ENCODE assay signal across 9 cellular contexts in the genomic region with DNA sequence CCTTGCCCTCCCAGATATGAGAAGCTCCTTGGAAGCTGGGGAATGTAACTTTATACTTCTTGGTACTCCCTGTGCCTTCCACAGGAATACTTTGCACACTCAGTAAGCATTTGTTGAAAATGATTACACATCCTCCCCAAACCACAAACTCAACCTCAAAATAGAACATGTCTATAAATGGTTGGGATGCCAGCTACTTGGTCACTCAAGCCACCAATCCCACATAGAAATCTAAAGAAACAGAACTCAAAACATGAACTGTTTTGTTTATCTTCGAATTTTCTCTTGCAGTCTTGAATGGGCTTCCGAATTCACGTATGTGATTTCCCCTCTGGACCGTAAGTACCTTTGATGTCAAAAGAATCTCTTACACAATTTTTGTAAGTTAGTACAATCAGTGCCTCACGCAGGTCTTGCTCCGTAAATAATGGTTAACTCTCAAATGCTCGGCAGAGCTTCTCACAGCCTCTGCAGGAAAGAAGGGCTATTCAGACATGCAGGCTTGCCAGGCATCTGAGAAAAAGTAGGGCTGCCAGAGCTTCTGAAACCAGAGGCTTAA. TPM values are rescaled to one million over a fixed set of nuclear protein-coding genes. Genes with fewer than 3 reads are reported as not detected.
DNase-seq lines count a peak whose midpoint lies in the region; FAIRE-seq and TF ChIP-seq lines count a peak whose summit lies in the region.
"Had no signal": no experiment of that assay in that cellular context is flagged by ENCODE, and none has a peak within 500 bp of the region (broad histone marks: within the 10 kb centered on the region; RNA-seq: fewer than 3 reads in every experiment).

No MANE protein-coding gene starts in this region.

- TF ChIP-seq POLR2A in GM12892 (IDR thresholded peaks at IDR 0.05; ENCODE audit: low read depth, low read length) = no peak

- CTCF ChIA-PET in SK-N-SH (lab: Yijun Ruan, JAX) = interaction anchor here (1.5 kb wide), 1 partner anchor 107 kb away, joined by 3 read pairs; no protein-coding TSS in a partner anchor

- TF ChIP-seq EP300 in SK-N-SH (IDR thresholded peaks at IDR 0.05; ENCODE audit: borderline replicate concordance in 1 of 2, low read depth in 1 of 2, low read length in 1 of 2) = peak in 1 of 2 experiments; percentile 71; a peak in 1 of 4 replicates

- peak; percentile 93 for DNase-seq in H4 (ENCODE audit: low spot score)
- no peak for DNase-seq in SK-N-SH
- DNase-seq in foreskin fibroblast = peak; percentile 90 to 92
- DNase-seq in smooth muscle cell (lab: John Stamatoyannopoulos, UW; ENCODE audit: unreplicated experiment) = no peak
- no peak for DNase-seq in HuH-7.5 (ENCODE audit: low spot score)
- DNase-seq in stimulated activated CD4-positive, alpha-beta T cell treated with anti-CD3 and anti-CD28 coated beads, Interleukin-12 subunit alpha, Interleukin-12 subunit beta, amount 100 ng/mL, for 4 hours = no peak
- no peak for DNase-seq in GM12892 (ENCODE audit: insufficient read length)
- no peak for DNase-seq in globus pallidus (ENCODE audit: low spot score)
- DNase-seq: stimulated activated CD4-positive, alpha-beta T cell treated with anti-CD3 and anti-CD28 coated beads, Interleukin-4, amount 100 ng/mL, for 1 hour had no signal

- POLR2A ChIA-PET in SK-N-SH (lab: Yijun Ruan, JAX) = no interaction called here

- no peaks in the 10 kb centered on the region for H3K9me3 ChIP-seq in SK-N-SH
- no peaks in the 10 kb centered on the region for H3K9me3 ChIP-seq in smooth muscle cell (replicated peaks; ENCODE audit: low read depth)

- no peaks in the 10 kb centered on the region for H3K9me2 ChIP-seq in SK-N-SH

- no peak for FAIRE-seq in GM12892 (lab: Jason Lieb, UNC)

- H3K4me2 ChIP-seq in SK-N-SH = peak overlapping the region; percentile 67
- H3K4me2 ChIP-seq in smooth muscle cell = peak overlapping the region; percentile 80

- no peaks in the 10 kb centered on the region for H3K27me3 ChIP-seq in SK-N-SH (ENCODE audit: insufficient read depth)
- H3K27me3 ChIP-seq in smooth muscle cell (ENCODE audit: low read depth) = no peaks in the 10 kb centered on the region

- H4K20me1 ChIP-seq in SK-N-SH (ENCODE audit: insufficient read depth) (no peaks in the 10 kb centered on the region), smooth muscle cell (ENCODE audit: low read depth) (no peaks in the 10 kb centered on the region)

- H3K36me3 ChIP-seq in SK-N-SH (replicated peaks in 1 of 2; ENCODE audit: control insufficient read depth in 1 of 2, insufficient read depth in 2 of 2, low read length in 1 of 2) = peaks cover 0 to 5% of the 10 kb centered on the region in 2 experiments
- H3K36me3 ChIP-seq in smooth muscle cell (ENCODE audit: low read depth) = no peaks in the 10 kb centered on the region

- TF ChIP-seq RAD21 in SK-N-SH (IDR thresholded peaks at IDR 0.05; ENCODE audit: low read length) = no peak

- peak overlapping the region; percentile 72 to 88; a peak in 3 of 4 replicates for H3K27ac ChIP-seq in SK-N-SH (ENCODE audit: low read depth in 2 of 2, low read length in 1 of 2)
- peak overlapping the region; percentile 98 for H3K27ac ChIP-seq in smooth muscle cell (ENCODE audit: low read depth)

- TF ChIP-seq CTCF in SK-N-SH (IDR thresholded peaks at IDR 0.05) = no peak
- no peak for TF ChIP-seq CTCF in foreskin fibroblast (IDR thresholded peaks at IDR 0.05; ENCODE audit: low read depth, low read length)
- TF ChIP-seq CTCF in smooth muscle cell (IDR thresholded peaks at IDR 0.05; ENCODE audit: borderline replicate concordance, insufficient read depth, poor library complexity, severe bottlenecking) = no peak

- peaks cover 38% of the 10 kb centered on the region; the same call in 1 of the 2 replicates for H3K79me2 ChIP-seq in SK-N-SH (ENCODE audit: insufficient read depth)
- H3K79me2 ChIP-seq in smooth muscle cell (ENCODE audit: low read depth) = peaks cover 15% of the 10 kb centered on the region

- H3F3A ChIP-seq in SK-N-SH (replicated peaks; ENCODE audit: insufficient read depth) (peaks cover 31% of the 10 kb centered on the region), smooth muscle cell (ENCODE audit: low read depth) (peaks cover 20% of the 10 kb centered on the region)

- H3K9ac ChIP-seq in SK-N-SH (peak overlapping the region; percentile 46), smooth muscle cell (ENCODE audit: low read depth) (peak overlapping the region; percentile 88)

- H3K4me1 ChIP-seq in SK-N-SH (ENCODE audit: control insufficient read depth in 1 of 2, insufficient read depth in 2 of 2, low read depth in 1 of 2, low read length in 1 of 2) (peaks cover 0 to 26% of the 10 kb centered on the region in 2 experiments; a peak in 1 of 4 replicates), smooth muscle cell (ENCODE audit: low read depth) (peaks cover 26% of the 10 kb centered on the region)

- H2AFZ ChIP-seq in SK-N-SH (ENCODE audit: low read depth) (peak overlapping the region; percentile 45), smooth muscle cell (ENCODE audit: low read depth) (no peak overlapping the region)

- WGBS in SK-N-SH (ENCODE audit: low lambda C conversion rate) = 67% methylated on average over 7 of the region's 7 CpGs
- WGBS in smooth muscle cell (ENCODE audit: low lambda C conversion rate) = 9% methylated on average over 7 of the region's 7 CpGs

- H3K4me3 ChIP-seq in SK-N-SH (ENCODE audit: low read depth in 2 of 2, low read length in 1 of 2) = peak overlapping the region in 1 of 2 experiments; percentile 27; a peak in 2 of 4 replicates
- peak overlapping the region; percentile 16 to 22 for H3K4me3 ChIP-seq in foreskin fibroblast (ENCODE audit: low read depth in 1 of 2, low read length in 2 of 2)
- peak overlapping the region; percentile 22 for H3K4me3 ChIP-seq in smooth muscle cell

TF ChIP-seq in SK-N-SH, 30 proteins besides CTCF, POLR2A, EP300 and RAD21:
- TF ChIP-seq JUND (IDR thresholded peaks at IDR 0.05) (peak; percentile 67), TCF12 (IDR thresholded peaks at IDR 0.05) (peak; percentile 67), TEAD4 (IDR thresholded peaks at IDR 0.05; ENCODE audit: borderline replicate concordance, insufficient read depth) (peak; percentile 63; the same call in 1 of the 2 replicates), SIN3A (IDR thresholded peaks at IDR 0.05; ENCODE audit: borderline replicate concordance, low read depth, low read length) (no peak), YY1 (IDR thresholded peaks at IDR 0.05; ENCODE audit: low read depth) (no peak), POLR2AphosphoS5 (IDR thresholded peaks at IDR 0.05; ENCODE audit: low read depth, low read length) (peak; percentile 44; the same call in 1 of the 2 replicates), RXRA (IDR thresholded peaks at IDR 0.05; ENCODE audit: borderline replicate concordance, low read depth) (peak; percentile 52; the same call in 1 of the 2 replicates), RCOR1 (IDR thresholded peaks at IDR 0.05; ENCODE audit: low read length) (no peak), MEF2A (IDR thresholded peaks at IDR 0.05; ENCODE audit: borderline replicate concordance, low read depth) (peak; percentile 96), NFIC (IDR thresholded peaks at IDR 0.05; ENCODE audit: borderline replicate concordance) (peak; percentile 46; the same call in 1 of the 2 replicates), FOSL2 (IDR thresholded peaks at IDR 0.05; ENCODE audit: borderline replicate concordance, low read depth) (peak; percentile 66), ELF1 (IDR thresholded peaks at IDR 0.05) (no peak)
- TF ChIP-seq, protein P1, sequence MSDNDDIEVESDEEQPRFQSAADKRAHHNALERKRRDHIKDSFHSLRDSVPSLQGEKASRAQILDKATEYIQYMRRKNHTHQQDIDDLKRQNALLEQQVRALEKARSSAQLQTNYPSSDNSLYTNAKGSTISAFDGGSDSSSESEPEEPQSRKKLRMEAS (IDR thresholded peaks at IDR 0.05; ENCODE audit: low read depth) = 0 out of 2 replicates have a peak, but pooled peaks have one; percentile 50
- TF ChIP-seq, protein P2, sequence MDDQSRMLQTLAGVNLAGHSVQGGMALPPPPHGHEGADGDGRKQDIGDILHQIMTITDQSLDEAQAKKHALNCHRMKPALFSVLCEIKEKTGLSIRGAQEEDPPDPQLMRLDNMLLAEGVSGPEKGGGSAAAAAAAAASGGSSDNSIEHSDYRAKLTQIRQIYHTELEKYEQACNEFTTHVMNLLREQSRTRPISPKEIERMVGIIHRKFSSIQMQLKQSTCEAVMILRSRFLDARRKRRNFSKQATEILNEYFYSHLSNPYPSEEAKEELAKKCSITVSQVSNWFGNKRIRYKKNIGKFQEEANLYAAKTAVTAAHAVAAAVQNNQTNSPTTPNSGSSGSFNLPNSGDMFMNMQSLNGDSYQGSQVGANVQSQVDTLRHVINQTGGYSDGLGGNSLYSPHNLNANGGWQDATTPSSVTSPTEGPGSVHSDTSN (IDR thresholded peaks at IDR 0.05) = peak; percentile 37; the same call in 1 of the 2 replicates

RNA-seq across cellular contexts. Expression of gene SORT1, which starts 26.9 kb away (rescaled TPM):
- total RNA-seq in H4 (2014; rRNA removed; shearing (Covaris generic)) = 3.7 and 7.4 TPM in 2 replicates
- polyA plus RNA-seq in SK-N-SH (2012; rRNA removed) (8.5 and 13.7 TPM in 2 replicates), smooth muscle cell (9.8 and 17.0 TPM in 2 replicates)
- polyA plus RNA-seq in SK-N-SH (2012; cell fraction: cytosol; rRNA removed) = 11.2 and 12.1 TPM in 2 replicates
- 5.4 and 9.9 TPM in 2 replicates for polyA plus RNA-seq in SK-N-SH (2012; cell fraction: nucleus; rRNA removed)
- total RNA-seq in smooth muscle cell = 28.7 and 31.4 TPM in 2 replicates
- 1.3 TPM for polyA plus RNA-seq in GM12892 (2012; ENCODE audit: missing spikeins)

RNA-seq across cellular contexts. Expression of gene PSMA5, which starts 55.5 kb away (rescaled TPM):
- total RNA-seq in H4 (2014; rRNA removed; shearing (Covaris generic)) = 154 and 184 TPM in 2 replicates
- polyA plus RNA-seq in SK-N-SH (2012; rRNA removed) (118 and 139 TPM in 2 replicates), smooth muscle cell (89.8 and 93.9 TPM in 2 replicates)
- polyA plus RNA-seq in SK-N-SH (2012; cell fraction: cytosol; rRNA removed) = 136 and 148 TPM in 2 replicates
- 47.4 and 81.0 TPM in 2 replicates for polyA plus RNA-seq in SK-N-SH (2012; cell fraction: nucleus; rRNA removed)
- 54.0 and 57.2 TPM in 2 replicates for total RNA-seq in smooth muscle cell
- polyA plus RNA-seq in GM12892 (2012; ENCODE audit: missing spikeins) = 130 TPM

Comparison
In these comparisons a context has a peak if more than half of its experiments do, and no peak if none do; other contexts are left out.
1. DNase-seq: peak in H4 (single experiment) and foreskin fibroblast (2 of 2); none in SK-N-SH (single experiment), smooth muscle cell (single experiment), HuH-7.5 (single experiment), stimulated activated CD4-positive, alpha-beta T cell treated with anti-CD3 and anti-CD28 coated beads, Interleukin-12 subunit alpha, Interleukin-12 subunit beta, amount 100 ng/mL, for 4 hours (single experiment), GM12892 (single experiment) and globus pallidus (single experiment).